ENCODE assay signal across 22 cellular contexts in the genomic region with DNA sequence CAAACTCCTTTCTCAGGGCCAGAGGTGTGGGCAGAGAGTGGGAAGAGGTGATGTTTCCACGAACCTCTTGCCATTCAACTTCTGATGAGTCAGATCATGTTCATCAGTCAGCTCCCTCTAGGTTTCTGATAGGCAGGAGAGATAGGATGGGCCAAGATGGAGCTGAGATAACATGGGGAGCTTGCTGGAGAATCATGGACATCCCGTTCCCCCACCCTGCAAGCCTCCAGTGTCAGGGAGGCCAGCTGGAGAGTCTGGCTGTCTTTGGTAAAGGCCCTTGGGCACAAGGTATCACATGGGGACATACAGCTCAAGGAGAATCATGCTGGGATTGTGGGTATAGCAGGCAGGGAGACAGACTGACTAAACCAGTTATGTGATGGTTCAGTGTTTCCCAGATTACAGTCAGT.
DNase-seq lines count a peak whose midpoint lies in the region; ATAC-seq and TF ChIP-seq lines count a peak whose summit lies in the region.
"Had no signal": no experiment of that assay in that cellular context is flagged by ENCODE, and none has a peak within 500 bp of the region (broad histone marks: within the 10 kb centered on the region; RNA-seq: fewer than 3 reads in every experiment).

No MANE protein-coding gene starts in this region.

- H3K36me3 Mint-ChIP-seq in activated CD4-positive, alpha-beta T cell treated with anti-CD3 and anti-CD28 coated beads for 36 hours (ENCODE audit: low read depth): no peaks in the 10 kb centered on the region
- no peaks in the 10 kb centered on the region for H3K36me3 Mint-ChIP-seq in activated CD4-positive, alpha-beta T cell treated with anti-CD3 and anti-CD28 coated beads, Interleukin-2, amount 10 ng/mL, durations not matched to agents 24 days and 14 days (ENCODE audit: low read depth)
- H3K36me3 Mint-ChIP-seq: activated CD8-positive, alpha-beta memory T cell treated with anti-CD3 and anti-CD28 coated beads, Interleukin-2, amount 10 ng/mL, durations not matched to agents 7 days and 5 days had no signal

- H3K9me3 Mint-ChIP-seq in activated CD4-positive, alpha-beta T cell treated with anti-CD3 and anti-CD28 coated beads for 36 hours (ENCODE audit: low read depth): no peaks in the 10 kb centered on the region
- H3K9me3 Mint-ChIP-seq in activated CD4-positive, alpha-beta T cell treated with anti-CD3 and anti-CD28 coated beads, Interleukin-2, amount 10 ng/mL, durations not matched to agents 24 days and 14 days: no peaks in the 10 kb centered on the region
- H3K9me3 Mint-ChIP-seq: activated T-helper 17 cell treated with anti-CD3 and anti-CD28 coated beads, Interleukin-2, amount 50 U/mL, for 72 hours had no signal

- POLR2A ChIA-PET in activated CD4-positive, alpha-beta T cell treated with anti-CD3 and anti-CD28 coated beads for 36 hours (lab: Charles Lee): no interaction called here

- ATAC-seq in activated CD4-positive, alpha-beta T cell treated with anti-CD3 and anti-CD28 coated beads for 36 hours: peak; percentile 12
- peak; percentile 12 to 14 for ATAC-seq in right cardiac atrium
- ATAC-seq: activated CD8-positive, alpha-beta memory T cell treated with anti-CD3 and anti-CD28 coated beads, Interleukin-2, amount 10 ng/mL, durations not matched to agents 7 days and 5 days; activated T-helper 17 cell treated with anti-CD3 and anti-CD28 coated beads, Interleukin-2, amount 50 U/mL, for 72 hours; left colon; PC-3 had no signal

- DNase-seq in activated CD4-positive, alpha-beta T cell treated with anti-CD3 and anti-CD28 coated beads for 36 hours: no peak
- DNase-seq in activated CD4-positive, alpha-beta T cell treated with anti-CD3 and anti-CD28 coated beads, Interleukin-2, amount 10 ng/mL, durations not matched to agents 24 days and 14 days: no peak
- peak; percentile 58 for DNase-seq in amniotic epithelial cell (ENCODE audit: low read depth)
- DNase-seq in right cardiac atrium: no peak
- DNase-seq in suprapubic skin (ENCODE audit: low spot score in 2 of 2): no peak
- DNase-seq in GDM1 (lab: John Stamatoyannopoulos, UW): no peak
- DNase-seq in GM19240 (ENCODE audit: insufficient read length, low spot score): no peak
- no peak for DNase-seq in NOMO-1 treated with DMSO at 0.1 percent for 48 hours (lab: John Stamatoyannopoulos, UW; ENCODE audit: unreplicated experiment)
- DNase-seq: activated CD8-positive, alpha-beta memory T cell treated with anti-CD3 and anti-CD28 coated beads, Interleukin-2, amount 10 ng/mL, durations not matched to agents 7 days and 5 days; BE2C; dermis blood vessel endothelial cell; foreskin melanocyte; GOT3; left colon; NCI-H1417 treated with DMSO at 0.1 percent for 48 hours; NCI-H69; PC-3; T-helper 9 cell had no signal

- intact Hi-C loops in activated CD4-positive, alpha-beta T cell treated with anti-CD3 and anti-CD28 coated beads for 36 hours (cut with DNase I, micrococcal nuclease): no loop called here
- intact Hi-C loops in activated CD4-positive, alpha-beta T cell treated with anti-CD3 and anti-CD28 coated beads, Interleukin-2, amount 10 ng/mL, durations not matched to agents 24 days and 14 days (cut with micrococcal nuclease): no loop called here
- intact Hi-C loops in right cardiac atrium (cut with DNase I): no loop called here

- no peak overlapping the region for H3K4me3 Mint-ChIP-seq in activated CD4-positive, alpha-beta T cell treated with anti-CD3 and anti-CD28 coated beads for 36 hours
- no peak overlapping the region for H3K4me3 Mint-ChIP-seq in activated CD4-positive, alpha-beta T cell treated with anti-CD3 and anti-CD28 coated beads, Interleukin-2, amount 10 ng/mL, durations not matched to agents 24 days and 14 days
- H3K4me3 Mint-ChIP-seq: activated CD8-positive, alpha-beta memory T cell treated with anti-CD3 and anti-CD28 coated beads, Interleukin-2, amount 10 ng/mL, durations not matched to agents 7 days and 5 days; activated T-helper 17 cell treated with anti-CD3 and anti-CD28 coated beads, Interleukin-2, amount 50 U/mL, for 72 hours had no signal

- no peak for TF ChIP-seq POLR2A in suprapubic skin (IDR thresholded peaks at IDR 0.05)

- H3K36me3 ChIP-seq in suprapubic skin: no peaks in the 10 kb centered on the region
- H3K36me3 ChIP-seq: BE2C, thyroid gland had no signal

- H3K27ac ChIP-seq in right cardiac atrium (ENCODE audit: low read length) (peak overlapping the region; percentile 44), suprapubic skin (peak overlapping the region; percentile 37)
- H3K27ac ChIP-seq: epithelial cell of prostate, SK-N-MC, thyroid gland had no signal

- H3K9me3 ChIP-seq in right cardiac atrium (ENCODE audit: control insufficient read depth, low read length): no peaks in the 10 kb centered on the region
- no peaks in the 10 kb centered on the region for H3K9me3 ChIP-seq in suprapubic skin
- H3K9me3 ChIP-seq: BE2C, thyroid gland had no signal

- H3K27me3 ChIP-seq in right cardiac atrium (ENCODE audit: control insufficient read depth, insufficient read depth) (no peaks in the 10 kb centered on the region), suprapubic skin (no peaks in the 10 kb centered on the region)
- H3K27me3 ChIP-seq: thyroid gland had no signal

- TF ChIP-seq EP300 in suprapubic skin (IDR thresholded peaks at IDR 0.05): no peak

- H3K4me3 ChIP-seq in right cardiac atrium (ENCODE audit: low read length) (no peak overlapping the region), suprapubic skin (no peak overlapping the region)
- H3K4me3 ChIP-seq: SK-N-MC, thyroid gland had no signal

- no peak for TF ChIP-seq CTCF in suprapubic skin (IDR thresholded peaks at IDR 0.05)

- peaks cover 11% of the 10 kb centered on the region for H3K27me3 Mint-ChIP-seq in activated CD4-positive, alpha-beta T cell treated with anti-CD3 and anti-CD28 coated beads for 36 hours
- no peaks in the 10 kb centered on the region for H3K27me3 Mint-ChIP-seq in activated CD4-positive, alpha-beta T cell treated with anti-CD3 and anti-CD28 coated beads, Interleukin-2, amount 10 ng/mL, durations not matched to agents 24 days and 14 days
- H3K27me3 Mint-ChIP-seq: activated CD8-positive, alpha-beta memory T cell treated with anti-CD3 and anti-CD28 coated beads, Interleukin-2, amount 10 ng/mL, durations not matched to agents 7 days and 5 days had no signal

- H3K4me1 Mint-ChIP-seq in activated CD4-positive, alpha-beta T cell treated with anti-CD3 and anti-CD28 coated beads for 36 hours: no peaks in the 10 kb centered on the region
- no peaks in the 10 kb centered on the region for H3K4me1 Mint-ChIP-seq in activated CD4-positive, alpha-beta T cell treated with anti-CD3 and anti-CD28 coated beads, Interleukin-2, amount 10 ng/mL, durations not matched to agents 24 days and 14 days
- H3K4me1 Mint-ChIP-seq: activated CD8-positive, alpha-beta memory T cell treated with anti-CD3 and anti-CD28 coated beads, Interleukin-2, amount 10 ng/mL, durations not matched to agents 7 days and 5 days; activated T-helper 17 cell treated with anti-CD3 and anti-CD28 coated beads, Interleukin-2, amount 50 U/mL, for 72 hours had no signal

- peaks cover 10% of the 10 kb centered on the region for H3K4me1 ChIP-seq in right cardiac atrium (ENCODE audit: control insufficient read depth, insufficient read depth, low read length)
- H3K4me1 ChIP-seq in suprapubic skin: peaks cover 49% of the 10 kb centered on the region
- H3K4me1 ChIP-seq: BE2C had no signal

- WGBS in right cardiac atrium: 70% methylated on average over 2 of the region's 2 CpGs
- 58% methylated on average over 2 of the region's 2 CpGs for WGBS in suprapubic skin

- no peak overlapping the region for H3K27ac Mint-ChIP-seq in activated CD4-positive, alpha-beta T cell treated with anti-CD3 and anti-CD28 coated beads for 36 hours
- no peak overlapping the region for H3K27ac Mint-ChIP-seq in activated CD4-positive, alpha-beta T cell treated with anti-CD3 and anti-CD28 coated beads, Interleukin-2, amount 10 ng/mL, durations not matched to agents 24 days and 14 days
- H3K27ac Mint-ChIP-seq: activated CD8-positive, alpha-beta memory T cell treated with anti-CD3 and anti-CD28 coated beads, Interleukin-2, amount 10 ng/mL, durations not matched to agents 7 days and 5 days; activated T-helper 17 cell treated with anti-CD3 and anti-CD28 coated beads, Interleukin-2, amount 50 U/mL, for 72 hours had no signal

- CTCF ChIA-PET in activated CD4-positive, alpha-beta T cell treated with anti-CD3 and anti-CD28 coated beads for 36 hours (lab: Charles Lee): no interaction called here
